8 cellular contexts compared by ENCODE assay signal in genomic region chr14:63770187-63770807, GRCh38. TPM values are rescaled to one million over a fixed set of nuclear protein-coding genes. Genes with fewer than 3 reads are reported as not detected.
DNase-seq lines count a peak whose midpoint lies in the region; ATAC-seq and TF ChIP-seq lines count a peak whose summit lies in the region.

No MANE protein-coding gene starts in this region.

- intact Hi-C loops in dorsolateral prefrontal cortex (cut with DNase I) (loop anchor here (10.0 kb wide), 3 partner anchors 115 to 1605 kb away; no protein-coding TSS in a partner anchor), upper lobe of right lung (cut with DNase I) (no loop called here)

- CTCF ChIA-PET in WTC11 (lab: Charles Lee) = interaction anchor here (0.6 to 1.8 kb wide), 15 partner anchors 12 to 433 kb away, joined by 3 to 16 read pairs (median 3); partner anchors contain the start of genes SGPP1 and WDR89

- H3K27me3 ChIP-seq in dorsolateral prefrontal cortex = no peaks in the 10 kb centered on the region
- no peaks in the 10 kb centered on the region for H3K27me3 ChIP-seq in upper lobe of right lung

- H3K27me3 Mint-ChIP-seq in WTC11 (ENCODE audit: low read depth) = no peaks in the 10 kb centered on the region

- no peak overlapping the region for H3K27ac Mint-ChIP-seq in WTC11

- H3K9me3 ChIP-seq in upper lobe of right lung = no peaks in the 10 kb centered on the region

- no peaks in the 10 kb centered on the region for H3K4me1 ChIP-seq in upper lobe of right lung

- TF ChIP-seq CTCF in AG09309 (IDR thresholded peaks at IDR 0.05; ENCODE audit: control insufficient read depth, insufficient read depth, low read depth, low read length, missing control alignments) (peak; percentile 70), WTC11 (IDR thresholded peaks at IDR 0.05) (no peak), dorsolateral prefrontal cortex (IDR thresholded peaks at IDR 0.05 in 54 of 56, conservative IDR thresholded peaks at IDR 0.05 in 2 of 56; ENCODE audit: low read depth in 1 of 56, partially characterized antibody in 56 of 56) (peak; percentile 29 to 83 (median 68)), upper lobe of right lung (IDR thresholded peaks at IDR 0.05) (peak; percentile 69)

- DNase-seq in AG09309 (ENCODE audit: low read depth) (peak; percentile 50), LHCN-M2 (ENCODE audit: low read depth) (peak; percentile 53), WTC11 (ENCODE audit: low spot score) (no peak), dorsolateral prefrontal cortex (peak in 5 of 10 donors; percentile 14 to 70 (median 56)), midbrain (lab: John Stamatoyannopoulos, UW) (peak; percentile 52), upper lobe of right lung (no peak)

- H3K27ac ChIP-seq in dorsolateral prefrontal cortex = no peak overlapping the region
- no peak overlapping the region for H3K27ac ChIP-seq in upper lobe of right lung

- no peaks in the 10 kb centered on the region for H3K36me3 ChIP-seq in upper lobe of right lung

- POLR2A ChIA-PET in WTC11 (lab: Charles Lee) = interaction anchor here (0.6 to 0.9 kb wide), 2 partner anchors 9 to 227 kb away, joined by 3 read pairs; partner anchors contain the start of gene PPP2R5E

- no peaks in the 10 kb centered on the region for H3K4me1 Mint-ChIP-seq in WTC11

- H3K36me3 Mint-ChIP-seq in WTC11 = no peaks in the 10 kb centered on the region

- ATAC-seq in GM18511 (IDR thresholded peaks at IDR 0.05; ENCODE audit: unreplicated experiment) (peak; percentile 76), WTC11 (peak; percentile 79), upper lobe of right lung (peak; percentile 87), GM21526 (IDR thresholded peaks at IDR 0.05; ENCODE audit: low FRiP score, unreplicated experiment) (no peak)

- H3K9me3 Mint-ChIP-seq in WTC11 = peaks cover 4% of the 10 kb centered on the region; the same call in 1 of the 2 replicates

- H3K4me3 ChIP-seq in AG09309 (ENCODE audit: control insufficient read depth, low read depth, low read length) (no peak overlapping the region), dorsolateral prefrontal cortex (no peak overlapping the region), upper lobe of right lung (no peak overlapping the region)

- H3K4me3 Mint-ChIP-seq in WTC11 = no peak overlapping the region

TF ChIP-seq in WTC11, 78 proteins besides CTCF, POLR2A, EP300 and RAD21:
- TF ChIP-seq GRHL2 (CRISPR knock-in tag; IDR thresholded peaks at IDR 0.05; ENCODE audit: insufficient replicate concordance, severe bottlenecking) (no peak), FOXP1 (CRISPR knock-in tag; IDR thresholded peaks at IDR 0.05; ENCODE audit: borderline replicate concordance) (no peak), ZNF425 (CRISPR knock-in tag; conservative IDR thresholded peaks at IDR 0.05) (no peak), ATF2 (CRISPR knock-in tag; IDR thresholded peaks at IDR 0.05; ENCODE audit: borderline replicate concordance, low read depth) (no peak), MLX (CRISPR knock-in tag; IDR thresholded peaks at IDR 0.05) (no peak), ZNF138 (CRISPR knock-in tag; conservative IDR thresholded peaks at IDR 0.05) (no peak), RORB (CRISPR knock-in tag; IDR thresholded peaks at IDR 0.05) (no peak), CDX4 (CRISPR knock-in tag; IDR thresholded peaks at IDR 0.05; ENCODE audit: borderline replicate concordance) (no peak), GABPB1 (CRISPR knock-in tag; IDR thresholded peaks at IDR 0.05) (no peak), ZNF232 (CRISPR knock-in tag; IDR thresholded peaks at IDR 0.05) (no peak), AFF4 (CRISPR knock-in tag; IDR thresholded peaks at IDR 0.05; ENCODE audit: borderline replicate concordance) (no peak), FOXK1 (CRISPR knock-in tag; IDR thresholded peaks at IDR 0.05) (no peak), CBFB (CRISPR knock-in tag; IDR thresholded peaks at IDR 0.05; ENCODE audit: low read depth) (no peak), PRRX2 (CRISPR knock-in tag; IDR thresholded peaks at IDR 0.05) (no peak), E2F1 (CRISPR knock-in tag; IDR thresholded peaks at IDR 0.05) (no peak)

RNA-seq across cellular contexts. Expression of gene SGPP1, which starts 42.4 kb away (rescaled TPM):
- total RNA-seq in LHCN-M2 (2014; rRNA removed) (28.3 and 30.1 TPM in 2 replicates), WTC11 (2021) (8.0 to 8.5 TPM (median 8.5 TPM) in 3 replicates), dorsolateral prefrontal cortex (10 to 100 TPM; 16.0 to 26.2 (median 20.9) TPM), upper lobe of right lung (22.3 TPM)
- 6.6 TPM for polyA plus RNA-seq in LHCN-M2 (2012)

Comparison
In these comparisons a context has a peak if more than half of its experiments do, and no peak if none do; other contexts are left out.
1. DNase-seq: peak in AG09309 (single experiment), LHCN-M2 (single experiment) and midbrain (single experiment); none in WTC11 (single experiment) and upper lobe of right lung (single experiment).